In the genomic region with DNA sequence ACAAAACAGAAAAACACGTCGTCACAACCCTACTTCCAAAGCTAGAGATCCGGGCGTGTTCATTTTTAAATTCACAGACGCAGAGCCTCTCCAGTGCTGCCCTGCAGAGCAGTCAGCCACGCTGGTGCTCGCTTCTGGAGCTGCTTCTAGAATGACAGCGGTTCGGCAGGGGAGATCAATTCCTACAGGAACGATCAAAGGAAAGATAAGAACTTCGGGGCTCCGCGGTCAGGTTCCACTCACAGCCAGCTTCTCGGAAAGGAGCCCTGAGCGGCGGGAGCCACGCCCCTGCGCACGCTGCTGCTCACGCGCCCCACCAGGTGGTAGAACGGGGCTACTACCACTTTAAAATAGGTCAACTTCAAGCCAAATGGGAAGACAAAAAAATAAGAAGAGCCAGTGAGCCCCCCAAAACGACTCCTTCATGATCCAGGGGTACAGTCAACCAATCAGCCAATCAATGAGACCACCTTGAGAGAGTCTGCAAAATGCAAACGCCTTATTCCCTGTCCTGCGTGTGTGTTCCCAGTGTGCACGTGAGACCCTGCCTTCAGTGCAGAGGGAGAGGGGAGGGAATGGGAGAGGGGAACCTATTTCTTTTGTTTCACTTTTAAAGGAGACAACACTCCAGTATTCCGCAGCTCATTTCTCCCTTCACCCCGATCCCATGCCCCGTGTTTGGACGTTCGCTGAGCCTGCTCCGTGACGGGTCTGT, we compare ENCODE assay signal across 8 cellular contexts.
DNase-seq lines count a peak whose midpoint lies in the region; ATAC-seq, FAIRE-seq and TF ChIP-seq lines count a peak whose summit lies in the region.

No MANE protein-coding gene starts in this region.

- DNase-seq in SIG-M5 treated with dmso at 0.1 percent for 504 hours (lab: John Stamatoyannopoulos, UW; ENCODE audit: unreplicated experiment) (peak; percentile 69), SIG-M5 (lab: John Stamatoyannopoulos, UW) (no peak), NCI-H1694 (lab: John Stamatoyannopoulos, UW) (peak; percentile 31), UCSD-AML1 (lab: John Stamatoyannopoulos, UW; ENCODE audit: unreplicated experiment) (peak; percentile 73), GM12878 (ENCODE audit: low read depth, low spot score) (no peak), small intestine (peak; percentile 59)

- H3K4me2 ChIP-seq in GM12878 (ENCODE audit: control insufficient read depth, insufficient read depth) = no peak overlapping the region; the same call in 1 of the 2 replicates

- WGBS in GM12878 (ENCODE audit: insufficient coverage, insufficient replicate concordance, low lambda C conversion rate, missing lambda C conversion rate) = 13% methylated on average over 33 of the region's 33 CpGs
- 10 to 12% (median 11%) methylated on average over 33 of the region's 33 CpGs for WGBS in small intestine, 3 donors

- no peak for TF ChIP-seq EP300 in GM12878 (IDR thresholded peaks at IDR 0.05; ENCODE audit: borderline replicate concordance in 1 of 2, control insufficient read depth in 1 of 2, low read depth in 2 of 2, low read length in 2 of 2)

- POLR2A ChIA-PET in GM12878 (lab: Charles Lee) = no interaction called here

- TF ChIP-seq RAD21 in GM12878 (IDR thresholded peaks at IDR 0.05; ENCODE audit: insufficient read depth, low read depth, low read length) = peak; percentile 52

- BruUV-seq in GM12878 (replicated peaks; lab: Mats Ljungman, UMichigan) = no TSS peak

- SMC1A ChIA-PET in GM12878 (lab: Charles Lee; ENCODE audit: uncharacterized antibody, unreplicated experiment) = interaction anchor here (1.0 to 1.1 kb wide), 2 partner anchors 10 to 308 kb away, joined by 3 to 5 read pairs; no protein-coding TSS in a partner anchor

- in situ Hi-C loops in GM12878 (cut with MboI) = no loop called here

- H3K36me3 ChIP-seq in GM12878 (ENCODE audit: control insufficient read depth in 2 of 2, insufficient read depth in 2 of 2, low read length in 1 of 2) = no peaks in the 10 kb centered on the region
- H3K36me3 ChIP-seq in iPS-15b (ENCODE audit: control insufficient read depth, insufficient read depth, low read length) = no peaks in the 10 kb centered on the region
- no peaks in the 10 kb centered on the region for H3K36me3 ChIP-seq in small intestine (ENCODE audit: control insufficient read depth in 2 of 2, insufficient read depth in 2 of 2, low read length in 2 of 2)

- H3K9ac ChIP-seq in GM12878 (ENCODE audit: control insufficient read depth, insufficient read depth, low read length) = no peak overlapping the region
- H3K9ac ChIP-seq in iPS-15b (ENCODE audit: low read depth, low read length) = peak overlapping the region; percentile 37

- FAIRE-seq in GM12878 (lab: Jason Lieb, UNC) = peak; percentile 64
- FAIRE-seq in small intestine (lab: Jason Lieb, UNC) = no peak

- H2AFZ ChIP-seq in GM12878 (ENCODE audit: control insufficient read depth, low read depth, low read length) = peak overlapping the region; percentile 26; the same call in 1 of the 2 replicates

- CTCF ChIA-PET in GM12878 (lab: Yijun Ruan, JAX) = interaction anchor here (0.6 to 2.2 kb wide), 16 partner anchors 9 to 501 kb away, joined by 3 to 18 read pairs (median 4); no protein-coding TSS in a partner anchor

- H3K27me3 ChIP-seq in GM12878 (replicated peaks in 1 of 2; ENCODE audit: control insufficient read depth in 2 of 2, insufficient read depth in 2 of 2, low read length in 1 of 2) (peaks cover under 1 to 4% of the 10 kb centered on the region in 2 experiments; a peak in 2 of 4 replicates), iPS-15b (ENCODE audit: control insufficient read depth, insufficient read depth, low read length) (peaks cover 26% of the 10 kb centered on the region), small intestine (ENCODE audit: control insufficient read depth in 2 of 2, insufficient read depth in 2 of 2, low read length in 2 of 2) (peaks cover 0 to 27% of the 10 kb centered on the region in 2 donors)

- H3K4me1 ChIP-seq in GM12878 (ENCODE audit: control insufficient read depth, insufficient read depth, low read length) (no peaks in the 10 kb centered on the region; the same call in 1 of the 2 replicates), iPS-15b (ENCODE audit: control insufficient read depth, insufficient read depth, low read length) (peaks cover 6% of the 10 kb centered on the region), small intestine (ENCODE audit: control insufficient read depth in 2 of 2, insufficient read depth in 1 of 2, low read depth in 1 of 2, low read length in 1 of 2) (peaks cover 0 to 3% of the 10 kb centered on the region in 2 donors)

- H3K9me3 ChIP-seq in GM12878 (replicated peaks; ENCODE audit: control insufficient read depth, insufficient read depth, low read length) (no peaks in the 10 kb centered on the region), iPS-15b (ENCODE audit: control insufficient read depth, insufficient read depth, low read length) (no peaks in the 10 kb centered on the region), small intestine (ENCODE audit: control insufficient read depth, low read depth) (no peaks in the 10 kb centered on the region)

- ATAC-seq in GM12878 (peak; percentile 95), HG02970 (IDR thresholded peaks at IDR 0.05; ENCODE audit: low FRiP score, unreplicated experiment) (no peak)

- peak; percentile 86 to 92 (median 88) for TF ChIP-seq CTCF in GM12878 (IDR thresholded peaks at IDR 0.05 in 2 of 3, conservative IDR thresholded peaks at IDR 0.05 in 1 of 3; ENCODE audit: control insufficient read depth in 2 of 3, extremely low read depth in 1 of 3, insufficient read depth in 1 of 3, low read depth in 3 of 3, low read length in 3 of 3)

- H3K27ac ChIP-seq in GM12878 (ENCODE audit: control insufficient read depth, insufficient read depth) (no peak overlapping the region), small intestine (ENCODE audit: low read depth in 1 of 2, low read length in 1 of 2) (no peak overlapping the region)

- H3K4me3 ChIP-seq in GM12878 (no peak overlapping the region), iPS-15b (ENCODE audit: low read depth, low read length) (peak overlapping the region; percentile 44), small intestine (ENCODE audit: low read depth in 1 of 2, low read length in 2 of 2) (no peak overlapping the region)

- RAD21 ChIA-PET in GM12878 (lab: Charles Lee; ENCODE audit: unreplicated experiment) = interaction anchor here (1.0 to 1.5 kb wide), 3 partner anchors 9 to 313 kb away, joined by 3 to 8 read pairs (median 5); no protein-coding TSS in a partner anchor

- H4K20me1 ChIP-seq in GM12878 (ENCODE audit: control insufficient read depth, insufficient read depth) = no peaks in the 10 kb centered on the region

- intact Hi-C loops in GM12878 (cut with micrococcal nuclease; ENCODE audit: unreplicated experiment) = loop anchor here (5.0 kb wide), 1 partner anchor 306 kb away; no protein-coding TSS in a partner anchor

- H3K79me2 ChIP-seq in GM12878 (ENCODE audit: control insufficient read depth, insufficient read depth, low read length) = no peaks in the 10 kb centered on the region

- TF ChIP-seq POLR2A in GM12878 (IDR thresholded peaks at IDR 0.05; ENCODE audit: low read depth, low read length) = no peak

TF ChIP-seq in GM12878, 131 proteins besides CTCF, POLR2A, EP300 and RAD21 (continues in another document):
- TF ChIP-seq CREM (IDR thresholded peaks at IDR 0.05; ENCODE audit: low read depth) (0 out of 2 replicates have a peak, but pooled peaks have one; percentile 26), CBFB (IDR thresholded peaks at IDR 0.05; ENCODE audit: low read depth) (no peak), TBL1XR1 (IDR thresholded peaks at IDR 0.05; ENCODE audit: low read depth, low read length) (no peak), NFXL1 (IDR thresholded peaks at IDR 0.05; ENCODE audit: borderline replicate concordance) (no peak), NR2C2 (IDR thresholded peaks at IDR 0.05; ENCODE audit: borderline replicate concordance, control insufficient read depth, insufficient read length, low read depth) (no peak)
- TF ChIP-seq, protein P1, sequence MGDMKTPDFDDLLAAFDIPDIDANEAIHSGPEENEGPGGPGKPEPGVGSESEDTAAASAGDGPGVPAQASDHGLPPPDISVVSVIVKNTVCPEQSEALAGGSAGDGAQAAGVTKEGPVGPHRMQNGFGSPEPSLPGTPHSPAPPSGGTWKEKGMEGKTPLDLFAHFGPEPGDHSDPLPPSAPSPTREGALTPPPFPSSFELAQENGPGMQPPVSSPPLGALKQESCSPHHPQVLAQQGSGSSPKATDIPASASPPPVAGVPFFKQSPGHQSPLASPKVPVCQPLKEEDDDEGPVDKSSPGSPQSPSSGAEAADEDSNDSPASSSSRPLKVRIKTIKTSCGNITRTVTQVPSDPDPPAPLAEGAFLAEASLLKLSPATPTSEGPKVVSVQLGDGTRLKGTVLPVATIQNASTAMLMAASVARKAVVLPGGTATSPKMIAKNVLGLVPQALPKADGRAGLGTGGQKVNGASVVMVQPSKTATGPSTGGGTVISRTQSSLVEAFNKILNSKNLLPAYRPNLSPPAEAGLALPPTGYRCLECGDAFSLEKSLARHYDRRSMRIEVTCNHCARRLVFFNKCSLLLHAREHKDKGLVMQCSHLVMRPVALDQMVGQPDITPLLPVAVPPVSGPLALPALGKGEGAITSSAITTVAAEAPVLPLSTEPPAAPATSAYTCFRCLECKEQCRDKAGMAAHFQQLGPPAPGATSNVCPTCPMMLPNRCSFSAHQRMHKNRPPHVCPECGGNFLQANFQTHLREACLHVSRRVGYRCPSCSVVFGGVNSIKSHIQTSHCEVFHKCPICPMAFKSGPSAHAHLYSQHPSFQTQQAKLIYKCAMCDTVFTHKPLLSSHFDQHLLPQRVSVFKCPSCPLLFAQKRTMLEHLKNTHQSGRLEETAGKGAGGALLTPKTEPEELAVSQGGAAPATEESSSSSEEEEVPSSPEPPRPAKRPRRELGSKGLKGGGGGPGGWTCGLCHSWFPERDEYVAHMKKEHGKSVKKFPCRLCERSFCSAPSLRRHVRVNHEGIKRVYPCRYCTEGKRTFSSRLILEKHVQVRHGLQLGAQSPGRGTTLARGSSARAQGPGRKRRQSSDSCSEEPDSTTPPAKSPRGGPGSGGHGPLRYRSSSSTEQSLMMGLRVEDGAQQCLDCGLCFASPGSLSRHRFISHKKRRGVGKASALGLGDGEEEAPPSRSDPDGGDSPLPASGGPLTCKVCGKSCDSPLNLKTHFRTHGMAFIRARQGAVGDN (IDR thresholded peaks at IDR 0.05) = no peak
- TF ChIP-seq, protein P2, sequence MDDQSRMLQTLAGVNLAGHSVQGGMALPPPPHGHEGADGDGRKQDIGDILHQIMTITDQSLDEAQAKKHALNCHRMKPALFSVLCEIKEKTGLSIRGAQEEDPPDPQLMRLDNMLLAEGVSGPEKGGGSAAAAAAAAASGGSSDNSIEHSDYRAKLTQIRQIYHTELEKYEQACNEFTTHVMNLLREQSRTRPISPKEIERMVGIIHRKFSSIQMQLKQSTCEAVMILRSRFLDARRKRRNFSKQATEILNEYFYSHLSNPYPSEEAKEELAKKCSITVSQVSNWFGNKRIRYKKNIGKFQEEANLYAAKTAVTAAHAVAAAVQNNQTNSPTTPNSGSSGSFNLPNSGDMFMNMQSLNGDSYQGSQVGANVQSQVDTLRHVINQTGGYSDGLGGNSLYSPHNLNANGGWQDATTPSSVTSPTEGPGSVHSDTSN (IDR thresholded peaks at IDR 0.05; ENCODE audit: insufficient replicate concordance, low read depth, low read length) = no peak

Comparison
In these comparisons a context has a peak if more than half of its experiments do, and no peak if none do; other contexts are left out.
1. DNase-seq: peak in SIG-M5 treated with dmso at 0.1 percent for 504 hours (single experiment), NCI-H1694 (single experiment), UCSD-AML1 (single experiment) and small intestine (single experiment); none in SIG-M5 (single experiment) and GM12878 (single experiment).